ENCODE assay signal across 12 cellular contexts in genomic region chr1:110384581-110385321, GRCh38. TPM values are rescaled to one million over a fixed set of nuclear protein-coding genes. Genes with fewer than 3 reads are reported as not detected.
DNase-seq lines count a peak whose midpoint lies in the region; ATAC-seq and TF ChIP-seq lines count a peak whose summit lies in the region.
"Had no signal": no experiment of that assay in that cellular context is flagged by ENCODE, and none has a peak within 500 bp of the region (broad histone marks: within the 10 kb centered on the region; RNA-seq: fewer than 3 reads in every experiment).

No MANE protein-coding gene starts in this region.

- H3K27me3 Mint-ChIP-seq in activated T-helper 17 cell treated with anti-CD3 and anti-CD28 coated beads, Interleukin-2, amount 50 U/mL, for 72 hours = no peaks in the 10 kb centered on the region
- H3K27me3 Mint-ChIP-seq: activated naive CD8-positive, alpha-beta T cell had no signal

- H3K4me1 Mint-ChIP-seq in activated T-helper 17 cell treated with anti-CD3 and anti-CD28 coated beads, Interleukin-2, amount 50 U/mL, for 72 hours = peaks cover 11% of the 10 kb centered on the region

- 94 to 96% methylated on average over 9 to 16 of the region's 19 CpGs for WGBS in gastroesophageal sphincter (ENCODE audit: low coverage in 1 of 2), 2 donors

- DNase-seq in GM10248 (ENCODE audit: extremely low spot score) = peak; percentile 41
- DNase-seq in GM20000 (ENCODE audit: low spot score) = peak; percentile 59
- no peak for DNase-seq in stimulated activated CD4-positive, alpha-beta T cell treated with anti-CD3 and anti-CD28 coated beads, Interleukin-2, amount 100 ng/mL, for 48 hours
- DNase-seq: DMS53 had no signal

- no peak for TF ChIP-seq POLR2A in gastroesophageal sphincter (IDR thresholded peaks at IDR 0.05)

- H3K9me3 ChIP-seq in gastroesophageal sphincter = no peaks in the 10 kb centered on the region
- H3K9me3 ChIP-seq: SJSA1 had no signal

- no peak overlapping the region for H3K4me3 Mint-ChIP-seq in activated T-helper 17 cell treated with anti-CD3 and anti-CD28 coated beads, Interleukin-2, amount 50 U/mL, for 72 hours
- H3K4me3 Mint-ChIP-seq: neural crest cell had no signal

- CTCF ChIA-PET in GM10248 (lab: Yijun Ruan, JAX) = interaction anchor here (0.8 to 4.2 kb wide), 9 partner anchors 8 to 177 kb away, joined by 3 to 20 read pairs (median 6); partner anchors contain the start of genes LAMTOR5 and RBM15

- TF ChIP-seq EP300 in gastroesophageal sphincter (IDR thresholded peaks at IDR 0.05) = no peak

- POLR2A ChIA-PET in GM10248 (lab: Yijun Ruan, JAX) = interaction anchor here (0.9 kb wide), 1 partner anchor 46 kb away, joined by 3 read pairs; no protein-coding TSS in a partner anchor

- peak overlapping the region in 1 of 4 donors; percentile 36 for H3K27ac ChIP-seq in gastroesophageal sphincter
- H3K27ac ChIP-seq: SJSA1 had no signal

- H3K27ac Mint-ChIP-seq in activated T-helper 17 cell treated with anti-CD3 and anti-CD28 coated beads, Interleukin-2, amount 50 U/mL, for 72 hours = no peak overlapping the region

- no peak for TF ChIP-seq CTCF in GM10248 (IDR thresholded peaks at IDR 0.05; ENCODE audit: control extremely low read depth, extremely low read depth, low read depth, missing control alignments)
- no peak for TF ChIP-seq CTCF in GM20000 (IDR thresholded peaks at IDR 0.05; ENCODE audit: extremely low read depth, missing control alignments)
- TF ChIP-seq CTCF in gastroesophageal sphincter (IDR thresholded peaks at IDR 0.05) = no peak

- H3K4me3 ChIP-seq in gastroesophageal sphincter = no peak overlapping the region
- H3K4me3 ChIP-seq: SJSA1 had no signal

- H3K9me3 Mint-ChIP-seq in activated T-helper 17 cell treated with anti-CD3 and anti-CD28 coated beads, Interleukin-2, amount 50 U/mL, for 72 hours = no peaks in the 10 kb centered on the region
- H3K9me3 Mint-ChIP-seq: neural crest cell had no signal

- H3K36me3 Mint-ChIP-seq in activated T-helper 17 cell treated with anti-CD3 and anti-CD28 coated beads, Interleukin-2, amount 50 U/mL, for 72 hours (ENCODE audit: low read depth) = peaks cover 12% of the 10 kb centered on the region

- peaks cover 0 to 13% (median 5%) of the 10 kb centered on the region in 3 donors for H3K4me1 ChIP-seq in gastroesophageal sphincter

- peaks cover 0 to 76% of the 10 kb centered on the region in 2 donors for H3K36me3 ChIP-seq in gastroesophageal sphincter

- no peaks in the 10 kb centered on the region for H3K27me3 ChIP-seq in gastroesophageal sphincter
- H3K27me3 ChIP-seq: SJSA1 had no signal

- ATAC-seq in HG03354 (IDR thresholded peaks at IDR 0.05; ENCODE audit: poor library complexity, severe bottlenecking, unreplicated experiment) (peak; percentile 84), esophagus mucosa (peak; percentile 65), HG03469 (IDR thresholded peaks at IDR 0.05; ENCODE audit: unreplicated experiment) (no peak), gastroesophageal sphincter (no peak)
- ATAC-seq in activated T-helper 17 cell treated with anti-CD3 and anti-CD28 coated beads, Interleukin-2, amount 50 U/mL, for 72 hours (replicated peaks) = no peak

RNA-seq across cellular contexts. Expression of gene SLC16A4, which starts 6.1 kb away (rescaled TPM):
- 0.44 TPM for total RNA-seq in esophagus mucosa
- total RNA-seq in activated T-helper 17 cell treated with anti-CD3 and anti-CD28 coated beads, Interleukin-2, amount 50 U/mL, for 72 hours = under 1 TPM; 0.19 to 0.58 TPM
- 10 to 100 TPM; 10.5 to 16.9 (median 15.2) TPM for total RNA-seq in gastroesophageal sphincter

RNA-seq across cellular contexts. Expression of gene LAMTOR5, which starts 22.7 kb away (rescaled TPM):
- 102 TPM for total RNA-seq in esophagus mucosa
- total RNA-seq in activated T-helper 17 cell treated with anti-CD3 and anti-CD28 coated beads, Interleukin-2, amount 50 U/mL, for 72 hours = 100 to 1,000 TPM; 150 to 172 TPM
- total RNA-seq in gastroesophageal sphincter = 100 to 1,000 TPM in 2 of 4 donors, 10 to 100 TPM in 2; 72.5 to 126 (median 101) TPM

RNA-seq across cellular contexts. Expression of gene RBM15, which starts 45.6 kb away (rescaled TPM):
- total RNA-seq in esophagus mucosa (14.9 TPM), gastroesophageal sphincter (10 to 100 TPM; 16.7 to 36.9 (median 30.2) TPM)
- total RNA-seq in activated T-helper 17 cell treated with anti-CD3 and anti-CD28 coated beads, Interleukin-2, amount 50 U/mL, for 72 hours = 10 to 100 TPM; 61.8 to 86.2 TPM

Comparison
In these comparisons a context has a peak if more than half of its experiments do, and no peak if none do; other contexts are left out.
1. DNase-seq: peak in GM10248 (single experiment) and GM20000 (single experiment); none in stimulated activated CD4-positive, alpha-beta T cell treated with anti-CD3 and anti-CD28 coated beads, Interleukin-2, amount 100 ng/mL, for 48 hours (0 of 2).
2. ATAC-seq: peak in HG03354 (single experiment) and esophagus mucosa (single experiment); none in activated T-helper 17 cell treated with anti-CD3 and anti-CD28 coated beads, Interleukin-2, amount 50 U/mL, for 72 hours (single experiment), HG03469 (single experiment) and gastroesophageal sphincter (single experiment).